Comparison of ENCODE assay signal across 8 cellular contexts in genomic region chr1:154222518-154222917, GRCh38. TPM values are rescaled to one million over a fixed set of nuclear protein-coding genes. Genes with fewer than 3 reads are reported as not detected.
DNase-seq lines count a peak whose midpoint lies in the region; ATAC-seq and TF ChIP-seq lines count a peak whose summit lies in the region.

No MANE protein-coding gene starts in this region.

- no peak for DNase-seq in PC-3
- no peak for DNase-seq in endothelial cell (ENCODE audit: low spot score)
- no peak for DNase-seq in psoas muscle
- no peak for DNase-seq in NCI-H1930 (lab: John Stamatoyannopoulos, UW)
- no peak for DNase-seq in DMS153 treated with DMSO at 0.1 percent for 48 hours (lab: John Stamatoyannopoulos, UW; ENCODE audit: unreplicated experiment)
- DNase-seq in HuH-7 (ENCODE audit: low spot score): no peak
- no peak for DNase-seq in D341Med (ENCODE audit: low spot score)

- no peaks in the 10 kb centered on the region for H3K9me3 Mint-ChIP-seq in endothelial cell (ENCODE audit: unreplicated experiment)

- H3K27me3 ChIP-seq in PC-3 (ENCODE audit: low read length) (no peaks in the 10 kb centered on the region), psoas muscle (ENCODE audit: insufficient read depth in 3 of 3, low read length in 2 of 3) (no peaks in the 10 kb centered on the region)

- H3K4me1 ChIP-seq in ES-I3 (ENCODE audit: insufficient read depth, low read length) (peaks cover 12% of the 10 kb centered on the region; the same call in 1 of the 2 replicates), PC-3 (ENCODE audit: insufficient read depth, low read length) (peaks cover 41% of the 10 kb centered on the region), psoas muscle (peaks cover 50% of the 10 kb centered on the region)

- H3F3A ChIP-seq in PC-3 (ENCODE audit: low read length, unreplicated experiment): no peaks in the 10 kb centered on the region

- H3K9me2 ChIP-seq in PC-3 (replicated peaks; ENCODE audit: low read length): no peaks in the 10 kb centered on the region

- no peak overlapping the region for H2AFZ ChIP-seq in PC-3 (ENCODE audit: low read length)

- CTCF ChIA-PET in PC-3 (lab: Charles Lee): interaction anchor here (0.7 kb wide), 1 partner anchor 24 kb away, joined by 4 read pairs; no protein-coding TSS in a partner anchor

- H3K9ac ChIP-seq in ES-I3 (ENCODE audit: low read depth, low read length) (peak overlapping the region; percentile 95), PC-3 (ENCODE audit: low read length) (peak overlapping the region; percentile 99)

- H3K9me3 ChIP-seq in ES-I3 (ENCODE audit: control insufficient read depth, insufficient read depth, low read length): no peaks in the 10 kb centered on the region
- no peaks in the 10 kb centered on the region for H3K9me3 ChIP-seq in PC-3 (ENCODE audit: low read length)
- no peaks in the 10 kb centered on the region for H3K9me3 ChIP-seq in psoas muscle

- H3K79me2 ChIP-seq in PC-3 (ENCODE audit: low read length): peaks cover 95% of the 10 kb centered on the region

- peak overlapping the region; percentile 99 for H3K27ac Mint-ChIP-seq in endothelial cell (ENCODE audit: unreplicated experiment)

- H3K27me3 Mint-ChIP-seq in endothelial cell (ENCODE audit: unreplicated experiment): peaks cover 15% of the 10 kb centered on the region

- ATAC-seq in PC-3 (no peak), psoas muscle (no peak)

- H3K4me1 Mint-ChIP-seq in endothelial cell (ENCODE audit: unreplicated experiment): peaks cover 36% of the 10 kb centered on the region

- no TSS peak for BruUV-seq in PC-3 (replicated peaks; lab: Mats Ljungman, UMichigan)

- peak overlapping the region; percentile 99 for H3K4me3 Mint-ChIP-seq in endothelial cell (ENCODE audit: unreplicated experiment)

- POLR2A ChIA-PET in PC-3 (lab: Charles Lee; ENCODE audit: unreplicated experiment): interaction anchor here (0.5 to 0.6 kb wide), 2 partner anchors 33 to 213 kb away, joined by 3 read pairs; no protein-coding TSS in a partner anchor

- 85 to 97% (median 85%) methylated on average over 1 of the region's 1 CpG for WGBS in psoas muscle, 3 donors

- peaks cover 31% of the 10 kb centered on the region for H3K36me3 Mint-ChIP-seq in endothelial cell (ENCODE audit: low read depth, unreplicated experiment)

- H3K4me2 ChIP-seq in PC-3 (ENCODE audit: low read length): peak overlapping the region; percentile 91

- TF ChIP-seq CTCF in PC-3 (conservative IDR thresholded peaks at IDR 0.05; ENCODE audit: low read depth, low read length) (no peak), endothelial cell (IDR thresholded peaks at IDR 0.05; ENCODE audit: unreplicated experiment) (no peak), psoas muscle (IDR thresholded peaks at IDR 0.05) (no peak)

- H3K4me3 ChIP-seq in PC-3 (ENCODE audit: low read length) (peak overlapping the region; percentile 84), psoas muscle (peak overlapping the region; percentile 96)

- peaks cover 42% of the 10 kb centered on the region for H4K20me1 ChIP-seq in PC-3 (ENCODE audit: low read length)

- intact Hi-C loops in PC-3 (cut with micrococcal nuclease) (no loop called here), psoas muscle (cut with DNase I) (loop anchor here in 1 of 2 donors (5.0 kb wide), 1 partner anchor 335 kb away; the partner anchor contains the start of gene UBE2Q1)

- H3K27ac ChIP-seq in PC-3 (ENCODE audit: low read length) (no peak overlapping the region), psoas muscle (peak overlapping the region; percentile 99)

- peaks cover 17% of the 10 kb centered on the region for H3K36me3 ChIP-seq in ES-I3 (ENCODE audit: insufficient read depth, low read length)
- H3K36me3 ChIP-seq in PC-3 (ENCODE audit: low read depth, low read length): peaks cover 41% of the 10 kb centered on the region
- H3K36me3 ChIP-seq in psoas muscle (ENCODE audit: insufficient read depth in 1 of 2, low read depth in 1 of 2): peaks cover 4 to 48% of the 10 kb centered on the region in 2 donors

RNA-seq across cellular contexts. Expression of gene UBAP2L, which starts 1.8 kb away (rescaled TPM):
- total RNA-seq in PC-3 (2014; rRNA removed) (128 and 193 TPM in 2 replicates), endothelial cell (ENCODE audit: unreplicated experiment) (243 TPM), psoas muscle (100 to 1,000 TPM in 1 of 4 donors, 10 to 100 TPM in 3; 83.9 to 121 (median 87.5) TPM)
- 10 to 100 TPM; 45.8 to 92.0 (median 81.9) TPM for polyA plus RNA-seq in psoas muscle

RNA-seq across cellular contexts. Expression of gene CFAP141, which starts 16.4 kb away (rescaled TPM):
- total RNA-seq in PC-3 (2014; rRNA removed): not detected in 2 replicates
- total RNA-seq in endothelial cell (ENCODE audit: unreplicated experiment): not detected
- not detected for total RNA-seq in psoas muscle
- not detected for polyA plus RNA-seq in psoas muscle

RNA-seq across cellular contexts. Expression of gene TPM3, which starts 30.6 kb away (rescaled TPM):
- total RNA-seq in PC-3 (2014; rRNA removed): 428 and 524 TPM in 2 replicates
- 689 TPM for total RNA-seq in endothelial cell (ENCODE audit: unreplicated experiment)
- 1,000 to 10,000 TPM; 2,192 to 3,898 (median 3,031) TPM for total RNA-seq in psoas muscle
- polyA plus RNA-seq in psoas muscle: 1,000 to 10,000 TPM; 1,778 to 2,728 (median 2,516) TPM

RNA-seq across cellular contexts. Expression of gene HAX1, which starts 49.9 kb away (rescaled TPM):
- total RNA-seq in PC-3 (2014; rRNA removed) (230 and 281 TPM in 2 replicates), endothelial cell (ENCODE audit: unreplicated experiment) (57.1 TPM), psoas muscle (100 to 1,000 TPM; 122 to 148 (median 136) TPM)
- polyA plus RNA-seq in psoas muscle: 100 to 1,000 TPM; 110 to 154 (median 143) TPM
